Comparison of ENCODE assay signal across 10 cellular contexts in genomic region chr12:111425655-111426054, GRCh38. TPM values are rescaled to one million over a fixed set of nuclear protein-coding genes. Genes with fewer than 3 reads are reported as not detected.
DNase-seq lines count a peak whose midpoint lies in the region; ATAC-seq, FAIRE-seq and TF ChIP-seq lines count a peak whose summit lies in the region.
"Had no signal": no experiment of that assay in that cellular context is flagged by ENCODE, and none has a peak within 500 bp of the region (broad histone marks: within the 10 kb centered on the region; RNA-seq: fewer than 3 reads in every experiment).

No MANE protein-coding gene starts in this region.

- DNase-seq in activated CD4-positive, alpha-beta T cell treated with anti-CD3 and anti-CD28 coated beads for 36 hours: no peak
- DNase-seq in activated CD4-positive, alpha-beta T cell treated with anti-CD3 and anti-CD28 coated beads for 1 hour: no peak
- no peak for DNase-seq in activated CD4-positive, alpha-beta memory T cell treated with anti-CD3 and anti-CD28 coated beads for 36 hours
- DNase-seq in right atrium auricular region (ENCODE audit: low spot score) (no peak), GOT3 (lab: John Stamatoyannopoulos, UW) (no peak), HTR-8/SVneo (ENCODE audit: insufficient read length, low spot score) (no peak)
- DNase-seq in stimulated activated naive B cell treated with anti-CD40 and anti-IgM and Interleukin-4, amounts not matched to agents 10 μg/mL and 1 μg/mL and 100 μg/mL, for 72 hours: no peak
- DNase-seq: Karpas-422 had no signal

- peaks cover 70% of the 10 kb centered on the region for H3K4me1 Mint-ChIP-seq in activated CD4-positive, alpha-beta T cell treated with anti-CD3 and anti-CD28 coated beads for 36 hours
- H3K4me1 Mint-ChIP-seq in activated CD4-positive, alpha-beta memory T cell treated with anti-CD3 and anti-CD28 coated beads for 36 hours (ENCODE audit: low read depth): peaks cover 78% of the 10 kb centered on the region
- peaks cover 46 to 63% of the 10 kb centered on the region in 2 donors for H3K4me1 Mint-ChIP-seq in stimulated activated naive B cell treated with anti-CD40 and anti-IgM and Interleukin-4, amounts not matched to agents 10 μg/mL and 1 μg/mL and 100 μg/mL, for 72 hours

- peaks cover 34% of the 10 kb centered on the region for H3K36me3 Mint-ChIP-seq in activated CD4-positive, alpha-beta T cell treated with anti-CD3 and anti-CD28 coated beads for 36 hours (ENCODE audit: low read depth)
- H3K36me3 Mint-ChIP-seq in activated CD4-positive, alpha-beta memory T cell treated with anti-CD3 and anti-CD28 coated beads for 36 hours: peaks cover 15% of the 10 kb centered on the region
- H3K36me3 Mint-ChIP-seq in stimulated activated naive B cell treated with anti-CD40 and anti-IgM and Interleukin-4, amounts not matched to agents 10 μg/mL and 1 μg/mL and 100 μg/mL, for 72 hours: peaks cover 18 to 45% of the 10 kb centered on the region in 2 donors

- no peaks in the 10 kb centered on the region for H3K27me3 ChIP-seq in right atrium auricular region

- ATAC-seq in activated CD4-positive, alpha-beta T cell treated with anti-CD3 and anti-CD28 coated beads for 36 hours: no peak
- ATAC-seq in stimulated activated naive B cell treated with anti-CD40 and anti-IgM and Interleukin-4, amounts not matched to agents 10 μg/mL and 1 μg/mL and 100 μg/mL, for 72 hours (replicated peaks): no peak
- ATAC-seq in GM21360 (IDR thresholded peaks at IDR 0.05; ENCODE audit: unreplicated experiment): no peak

- no peaks in the 10 kb centered on the region for H3K27me3 Mint-ChIP-seq in activated CD4-positive, alpha-beta T cell treated with anti-CD3 and anti-CD28 coated beads for 36 hours
- no peaks in the 10 kb centered on the region for H3K27me3 Mint-ChIP-seq in activated CD4-positive, alpha-beta memory T cell treated with anti-CD3 and anti-CD28 coated beads for 36 hours
- H3K27me3 Mint-ChIP-seq in stimulated activated naive B cell treated with anti-CD40 and anti-IgM and Interleukin-4, amounts not matched to agents 10 μg/mL and 1 μg/mL and 100 μg/mL, for 72 hours: no peaks in the 10 kb centered on the region

- H3K9me3 Mint-ChIP-seq in activated CD4-positive, alpha-beta T cell treated with anti-CD3 and anti-CD28 coated beads for 36 hours (ENCODE audit: low read depth): no peaks in the 10 kb centered on the region
- no peaks in the 10 kb centered on the region for H3K9me3 Mint-ChIP-seq in activated CD4-positive, alpha-beta memory T cell treated with anti-CD3 and anti-CD28 coated beads for 36 hours
- H3K9me3 Mint-ChIP-seq in stimulated activated naive B cell treated with anti-CD40 and anti-IgM and Interleukin-4, amounts not matched to agents 10 μg/mL and 1 μg/mL and 100 μg/mL, for 72 hours: no peaks in the 10 kb centered on the region

- no peak overlapping the region for H3K4me3 ChIP-seq in right atrium auricular region
- H3K4me3 ChIP-seq: prostate gland had no signal

- intact Hi-C loops in activated CD4-positive, alpha-beta T cell treated with anti-CD3 and anti-CD28 coated beads for 36 hours (cut with DNase I, micrococcal nuclease): no loop called here
- intact Hi-C loops in activated CD4-positive, alpha-beta memory T cell treated with anti-CD3 and anti-CD28 coated beads for 36 hours (cut with micrococcal nuclease): no loop called here

- no peak overlapping the region for H3K4me3 Mint-ChIP-seq in activated CD4-positive, alpha-beta T cell treated with anti-CD3 and anti-CD28 coated beads for 36 hours
- H3K4me3 Mint-ChIP-seq in activated CD4-positive, alpha-beta memory T cell treated with anti-CD3 and anti-CD28 coated beads for 36 hours: no peak overlapping the region
- H3K4me3 Mint-ChIP-seq in stimulated activated naive B cell treated with anti-CD40 and anti-IgM and Interleukin-4, amounts not matched to agents 10 μg/mL and 1 μg/mL and 100 μg/mL, for 72 hours: no peak overlapping the region

- POLR2A ChIA-PET in activated CD4-positive, alpha-beta T cell treated with anti-CD3 and anti-CD28 coated beads for 36 hours (lab: Charles Lee): interaction anchor here (0.6 kb wide), 1 partner anchor 27 kb away, joined by 4 read pairs; no protein-coding TSS in a partner anchor
- POLR2A ChIA-PET in activated CD4-positive, alpha-beta memory T cell treated with anti-CD3 and anti-CD28 coated beads for 36 hours (lab: Charles Lee): interaction anchor here (0.8 to 2.0 kb wide), 2 partner anchors 9 to 16 kb away, joined by 5 read pairs; no protein-coding TSS in a partner anchor

- no peak for TF ChIP-seq CTCF in right atrium auricular region (IDR thresholded peaks at IDR 0.05)

- H3K9me3 ChIP-seq in right atrium auricular region: no peaks in the 10 kb centered on the region
- H3K9me3 ChIP-seq: prostate gland had no signal

- CTCF ChIA-PET in activated CD4-positive, alpha-beta T cell treated with anti-CD3 and anti-CD28 coated beads for 36 hours (lab: Charles Lee): interaction anchor here (2.2 to 6.3 kb wide), 2 partner anchors 13 to 26 kb away, joined by 9 to 41 read pairs; no protein-coding TSS in a partner anchor
- CTCF ChIA-PET in activated CD4-positive, alpha-beta memory T cell treated with anti-CD3 and anti-CD28 coated beads for 36 hours (lab: Charles Lee): interaction anchor here (0.9 to 4.4 kb wide), 3 partner anchors 19 to 28 kb away, joined by 3 to 44 read pairs (median 13); no protein-coding TSS in a partner anchor

- no peak for FAIRE-seq in HTR-8/SVneo (lab: Jason Lieb, UNC)

- peak overlapping the region; percentile 74 to 93 for H3K27ac ChIP-seq in right atrium auricular region
- H3K27ac ChIP-seq: prostate gland had no signal

- peaks cover 15% of the 10 kb centered on the region for H3K36me3 ChIP-seq in right atrium auricular region
- H3K36me3 ChIP-seq: prostate gland had no signal

- H3K27ac Mint-ChIP-seq in activated CD4-positive, alpha-beta T cell treated with anti-CD3 and anti-CD28 coated beads for 36 hours: peak overlapping the region; percentile 49
- H3K27ac Mint-ChIP-seq in activated CD4-positive, alpha-beta memory T cell treated with anti-CD3 and anti-CD28 coated beads for 36 hours: peak overlapping the region; percentile 82
- peak overlapping the region; percentile 27 for H3K27ac Mint-ChIP-seq in stimulated activated naive B cell treated with anti-CD40 and anti-IgM and Interleukin-4, amounts not matched to agents 10 μg/mL and 1 μg/mL and 100 μg/mL, for 72 hours

- H3K4me1 ChIP-seq in right atrium auricular region: peaks cover 0 to 76% of the 10 kb centered on the region in 2 donors
- H3K4me1 ChIP-seq: prostate gland had no signal

RNA-seq across cellular contexts. Expression of gene SH2B3, which starts 19.9 kb away (rescaled TPM):
- 10 to 100 TPM; 29.2 to 32.7 TPM for total RNA-seq in activated CD4-positive, alpha-beta T cell treated with anti-CD3 and anti-CD28 coated beads for 36 hours
- 10 to 100 TPM; 32.6 to 34.2 TPM for total RNA-seq in activated CD4-positive, alpha-beta memory T cell treated with anti-CD3 and anti-CD28 coated beads for 36 hours
- 10 to 100 TPM; 42.6 to 47.4 TPM for total RNA-seq in right atrium auricular region

RNA-seq across cellular contexts. Expression of gene PHETA1, which starts 56.8 kb away (rescaled TPM):
- total RNA-seq in activated CD4-positive, alpha-beta T cell treated with anti-CD3 and anti-CD28 coated beads for 36 hours: 1 to 10 TPM; 1.3 to 1.5 TPM
- 1 to 10 TPM; 1.4 to 2.2 TPM for total RNA-seq in activated CD4-positive, alpha-beta memory T cell treated with anti-CD3 and anti-CD28 coated beads for 36 hours
- total RNA-seq in right atrium auricular region: 10 to 100 TPM; 11.5 to 13.4 TPM

Comparison
In these comparisons a context has a peak if more than half of its experiments do, and no peak if none do; other contexts are left out.
1. H3K27ac Mint-ChIP-seq: peak in every context shown above with its lines; median percentile 82 in activated CD4-positive, alpha-beta memory T cell treated with anti-CD3 and anti-CD28 coated beads for 36 hours; 49 in activated CD4-positive, alpha-beta T cell treated with anti-CD3 and anti-CD28 coated beads for 36 hours; 27 in stimulated activated naive B cell treated with anti-CD40 and anti-IgM and Interleukin-4, amounts not matched to agents 10 μg/mL and 1 μg/mL and 100 μg/mL, for 72 hours.